In genomic region chr1:25543425-25544242, GRCh38 we compare ENCODE assay signal across 8 cellular contexts. TPM values are rescaled to one million over a fixed set of nuclear protein-coding genes. Genes with fewer than 3 reads are reported as not detected.
DNase-seq lines count a peak whose midpoint lies in the region; ATAC-seq, FAIRE-seq and TF ChIP-seq lines count a peak whose summit lies in the region.

LDLRAP1 (plus strand) TSS chr1:25543606; CDS start chr1:25543699, 93 bp downstream.

- H3K27ac ChIP-seq in CD8-positive, alpha-beta T cell (ENCODE audit: low read depth, low read length): peak within 1 kb of the TSS; percentile 56
- H3K27ac ChIP-seq in ascending aorta (peak within 1 kb of the TSS; percentile 90 to 93), right atrium auricular region (peak within 1 kb of the TSS; percentile 76 to 80)

- H3K9me3 Mint-ChIP-seq in CD8-positive, alpha-beta T cell: no peaks in the 10 kb centered on the region
- H3K9me3 Mint-ChIP-seq in T-helper 1 cell treated with Interleukin-12 subunit alpha and Interleukin-12 subunit beta and Interleukin-4 antibody, amounts not matched to agents 30 μg/mL and 1 μg/mL, for 36 hours: no peaks in the 10 kb centered on the region

- peak; percentile 72 for ATAC-seq in CD8-positive, alpha-beta T cell
- ATAC-seq in GM19452 (IDR thresholded peaks at IDR 0.05; ENCODE audit: unreplicated experiment): peak; percentile 82

- no peaks in the 10 kb centered on the region for H3K9me3 ChIP-seq in CD8-positive, alpha-beta T cell (ENCODE audit: low read length)
- H3K9me3 ChIP-seq in ascending aorta (no peaks in the 10 kb centered on the region), right atrium auricular region (no peaks in the 10 kb centered on the region)

- H3K36me3 Mint-ChIP-seq in CD8-positive, alpha-beta T cell: peaks cover 14% of the 10 kb centered on the region
- peaks cover 11% of the 10 kb centered on the region for H3K36me3 Mint-ChIP-seq in T-helper 1 cell treated with Interleukin-12 subunit alpha and Interleukin-12 subunit beta and Interleukin-4 antibody, amounts not matched to agents 30 μg/mL and 1 μg/mL, for 36 hours (ENCODE audit: low read depth)

- H3K4me1 Mint-ChIP-seq in CD8-positive, alpha-beta T cell (ENCODE audit: low read depth): peaks cover 49% of the 10 kb centered on the region
- H3K4me1 Mint-ChIP-seq in T-helper 1 cell treated with Interleukin-12 subunit alpha and Interleukin-12 subunit beta and Interleukin-4 antibody, amounts not matched to agents 30 μg/mL and 1 μg/mL, for 36 hours (ENCODE audit: low read depth): peaks cover 13% of the 10 kb centered on the region

- peak within 1 kb of the TSS; percentile 94 for H3K4me3 Mint-ChIP-seq in CD8-positive, alpha-beta T cell
- H3K4me3 Mint-ChIP-seq in T-helper 1 cell treated with Interleukin-12 subunit alpha and Interleukin-12 subunit beta and Interleukin-4 antibody, amounts not matched to agents 30 μg/mL and 1 μg/mL, for 36 hours: peak within 1 kb of the TSS; percentile 72

- peak within 1 kb of the TSS; percentile 50 for H3K4me3 ChIP-seq in CD8-positive, alpha-beta T cell (ENCODE audit: low read depth, low read length)
- peak within 1 kb of the TSS; percentile 97 to 98 for H3K4me3 ChIP-seq in ascending aorta
- peak within 1 kb of the TSS; percentile 72 to 81 for H3K4me3 ChIP-seq in right atrium auricular region

- peak within 1 kb of the TSS; percentile 91 for H3K27ac Mint-ChIP-seq in CD8-positive, alpha-beta T cell
- H3K27ac Mint-ChIP-seq in T-helper 1 cell treated with Interleukin-12 subunit alpha and Interleukin-12 subunit beta and Interleukin-4 antibody, amounts not matched to agents 30 μg/mL and 1 μg/mL, for 36 hours: peak within 1 kb of the TSS; percentile 31

- no peaks in the 10 kb centered on the region for H3K36me3 ChIP-seq in CD8-positive, alpha-beta T cell (ENCODE audit: insufficient read depth, low read length)
- H3K36me3 ChIP-seq in ascending aorta: no peaks in the 10 kb centered on the region
- H3K36me3 ChIP-seq in right atrium auricular region: no peaks in the 10 kb centered on the region

- H3K4me1 ChIP-seq in CD8-positive, alpha-beta T cell (ENCODE audit: insufficient read depth, low read length): peaks cover 42% of the 10 kb centered on the region
- H3K4me1 ChIP-seq in ascending aorta: peaks cover 12 to 25% of the 10 kb centered on the region in 2 donors
- H3K4me1 ChIP-seq in right atrium auricular region: peaks cover 0 to 30% of the 10 kb centered on the region in 2 donors

- TF ChIP-seq CTCF in CD8-positive, alpha-beta T cell (IDR thresholded peaks at IDR 0.05): no peak
- TF ChIP-seq CTCF in ascending aorta (IDR thresholded peaks at IDR 0.05): peak in 1 of 3 experiments; percentile 17
- no peak for TF ChIP-seq CTCF in right atrium auricular region (IDR thresholded peaks at IDR 0.05)

- peak; percentile 74 for FAIRE-seq in urothelium cell line (lab: Jason Lieb, UNC)

- peak; percentile 22 to 78 (median 48) for DNase-seq in CD8-positive, alpha-beta T cell
- peak; percentile 64 for DNase-seq in HT1080 (ENCODE audit: low read depth)
- DNase-seq in ascending aorta (ENCODE audit: low spot score in 2 of 2): peak in 1 of 2 donors; percentile 84
- DNase-seq in right atrium auricular region (ENCODE audit: low spot score): peak; percentile 78
- peak; percentile 93 for DNase-seq in posterior vena cava (ENCODE audit: low spot score)
- DNase-seq in urothelium cell line (ENCODE audit: low spot score): peak; percentile 95

- intact Hi-C loops in CD8-positive, alpha-beta T cell (cut with DNase I, micrococcal nuclease): loop anchor here (1.0 to 2.0 kb wide), 4 partner anchors 10 to 73 kb away; partner anchors contain the start of gene MAN1C1 (in 1 of the 2)
- intact Hi-C loops in ascending aorta (cut with DNase I): loop anchor here (1.0 to 10.0 kb wide), 6 partner anchors 24 to 299 kb away; partner anchors contain the start of genes MACO1, MAN1C1 and RSRP1
- intact Hi-C loops in posterior vena cava (cut with DNase I): no loop called here

- CTCF ChIA-PET in CD8-positive, alpha-beta T cell (lab: Charles Lee): interaction anchor here (1.1 to 12.0 kb wide), 4 partner anchors 21 to 255 kb away, joined by 3 to 106 read pairs (median 5); no protein-coding TSS in a partner anchor

- H3K27me3 Mint-ChIP-seq in CD8-positive, alpha-beta T cell (ENCODE audit: low read depth): no peaks in the 10 kb centered on the region
- H3K27me3 Mint-ChIP-seq in T-helper 1 cell treated with Interleukin-12 subunit alpha and Interleukin-12 subunit beta and Interleukin-4 antibody, amounts not matched to agents 30 μg/mL and 1 μg/mL, for 36 hours (ENCODE audit: low read depth): peaks cover 33% of the 10 kb centered on the region

- POLR2A ChIA-PET in CD8-positive, alpha-beta T cell (lab: Charles Lee): interaction anchor here (0.9 to 11.8 kb wide), 8 partner anchors 10 to 65 kb away, joined by 3 to 121 read pairs (median 4); no protein-coding TSS in a partner anchor

- H3K27me3 ChIP-seq in CD8-positive, alpha-beta T cell (ENCODE audit: insufficient read depth, low read length): no peaks in the 10 kb centered on the region
- no peaks in the 10 kb centered on the region for H3K27me3 ChIP-seq in ascending aorta
- H3K27me3 ChIP-seq in right atrium auricular region: no peaks in the 10 kb centered on the region

RNA-seq across cellular contexts. Expression of gene LDLRAP1, which starts in this region (rescaled TPM):
- total RNA-seq in CD8-positive, alpha-beta T cell: 10 to 100 TPM; 46.1 to 49.5 TPM
- total RNA-seq in HT1080 (2014; rRNA removed; shearing (Covaris generic)): 11.6 and 13.8 TPM in 2 replicates
- 11.1 and 13.0 TPM in 2 replicates for polyA plus RNA-seq in HT1080 (2015; cell fraction: cytosol; rRNA removed)
- polyA plus RNA-seq in HT1080 (2015; cell fraction: nucleus; rRNA removed): 13.1 and 13.7 TPM in 2 replicates
- total RNA-seq in ascending aorta (75.4 TPM), right atrium auricular region (10 to 100 TPM in 1 of 2 donors, 1 to 10 TPM in 1; 8.9 to 10.1 TPM), posterior vena cava (10 to 100 TPM; 11.3 to 13.7 TPM)

Comparison
In these comparisons a context has a peak if more than half of its experiments do, and no peak if none do; other contexts are left out.
1. intact Hi-C loops: an anchor here in CD8-positive, alpha-beta T cell (1.0 to 2.0 kb wide) and ascending aorta (1.0 to 10.0 kb wide); none called in posterior vena cava.